31 cellular contexts compared by ENCODE assay signal in the genomic region with DNA sequence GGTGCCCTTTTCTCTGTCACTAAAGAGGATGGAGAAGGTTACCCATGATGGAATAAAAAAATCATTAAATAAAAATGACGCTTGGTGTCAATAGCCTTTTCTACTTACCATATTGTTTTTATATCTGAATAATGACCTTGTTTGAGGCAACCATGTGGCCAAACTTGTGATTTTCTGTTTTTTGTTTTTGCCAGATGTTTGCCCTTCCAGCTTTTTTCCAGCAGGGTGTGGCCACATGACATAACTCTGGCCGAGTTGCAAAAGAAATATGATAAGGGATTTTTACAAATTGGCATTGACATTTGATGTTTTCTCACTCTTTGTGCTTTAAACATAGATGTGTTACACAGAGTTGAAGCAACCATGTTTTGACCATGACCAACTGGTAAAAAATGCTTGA. TPM values are rescaled to one million over a fixed set of nuclear protein-coding genes. Genes with fewer than 3 reads are reported as not detected.
"Had no signal": no experiment of that assay in that cellular context is flagged by ENCODE, and none has a peak within 500 bp of the region (broad histone marks: within the 10 kb centered on the region; RNA-seq: fewer than 3 reads in every experiment).

No MANE protein-coding gene starts in this region.

- ATAC-seq: activated CD4-positive, CD25-positive, alpha-beta regulatory T cell treated with anti-CD3 and anti-CD28 coated beads, Interleukin-2, amount 50 U/mL, for 24 hours; activated CD8-positive, alpha-beta T cell treated with anti-CD3 and anti-CD28 coated beads for 36 hours; activated T-cell treated with anti-CD3 and anti-CD28 coated beads, Interleukin-2, amount 50 U/mL, for 4 hours; activated T-helper 17 cell treated with anti-CD3 and anti-CD28 coated beads, Interleukin-2, amount 50 U/mL, for 72 hours; body of pancreas; foreskin keratinocyte; gastroesophageal sphincter; heart right ventricle; T-helper 17 cell had no signal

- H2AFZ ChIP-seq: hepatocyte had no signal

- H3K27ac ChIP-seq: adrenal gland, body of pancreas, epithelial cell of prostate, esophagus squamous epithelium, foreskin keratinocyte, gastroesophageal sphincter, heart right ventricle, hepatocyte, WERI-Rb-1 had no signal

- H3K36me3 ChIP-seq: adrenal gland, esophagus squamous epithelium, gastroesophageal sphincter, heart right ventricle, WERI-Rb-1 had no signal

- DNase-seq: activated B cell treated with CpG ODN at 0.5 μM for 24 hours; activated CD4-positive, alpha-beta T cell treated with anti-CD3 and anti-CD28 coated beads for 48 hours; activated CD4-positive, alpha-beta T cell treated with anti-CD3 and anti-CD28 coated beads, Interleukin-2, amount 50 U/mL, for 1 hour; activated CD4-positive, alpha-beta T cell treated with anti-CD3 and anti-CD28 coated beads, Interleukin-2, amount 50 U/mL, for 48 hours; activated CD8-positive, alpha-beta memory T cell treated with anti-CD3 and anti-CD28 coated beads for 24 hours; activated CD8-positive, alpha-beta T cell treated with anti-CD3 and anti-CD28 coated beads for 36 hours; activated effector memory CD4-positive, alpha-beta T cell treated with Interleukin-2 at 50 U/mL for 16 hours; activated gamma-delta T cell treated with Interleukin-2 at 50 U/mL for 16 hours; activated naive CD4-positive, alpha-beta T cell treated with anti-CD3 and anti-CD28 coated beads, Interleukin-2, amount 50 U/mL, for 16 hours; activated naive CD4-positive, alpha-beta T cell treated with Interleukin-2 at 50 U/mL for 16 hours; activated T-cell treated with anti-CD3 and anti-CD28 coated beads, Interleukin-2, amount 50 U/mL, for 4 hours; adrenal gland; amygdala; aorta; body of pancreas; caudate nucleus; cortex of kidney; effector CD8-positive, alpha-beta T cell; esophagus squamous epithelium; foreskin keratinocyte; heart right ventricle; T-helper 17 cell; T1000; WERI-Rb-1 had no signal

- H3K4me1 ChIP-seq: adrenal gland, body of pancreas, esophagus squamous epithelium, foreskin keratinocyte, gastroesophageal sphincter, heart right ventricle had no signal

- H3K4me2 ChIP-seq: hepatocyte had no signal

- H3K79me2 ChIP-seq: hepatocyte had no signal

- H3K4me3 ChIP-seq: adrenal gland, body of pancreas, esophagus squamous epithelium, gastroesophageal sphincter, heart right ventricle, hepatocyte had no signal

- H3K27me3 ChIP-seq: adrenal gland, body of pancreas, esophagus squamous epithelium, foreskin keratinocyte, gastroesophageal sphincter, heart right ventricle, hepatocyte had no signal

- H3K9me3 ChIP-seq: adrenal gland, body of pancreas, esophagus squamous epithelium, gastroesophageal sphincter, heart right ventricle had no signal

RNA-seq across cellular contexts. Expression of a gene that starts 39.7 kb away (rescaled TPM):
- total RNA-seq: activated B cell treated with CpG ODN at 0.5 μM for 24 hours; activated CD8-positive, alpha-beta T cell treated with anti-CD3 and anti-CD28 coated beads for 36 hours; activated T-cell treated with anti-CD3 and anti-CD28 coated beads, Interleukin-2, amount 50 U/mL, for 4 hours; dermis microvascular lymphatic vessel endothelial cell; endothelial cell of umbilical vein; T-helper 17 cell had no signal
- polyA plus RNA-seq: endothelial cell of umbilical vein, foreskin keratinocyte had no signal
